9 cellular contexts compared by ENCODE assay signal in the genomic region with DNA sequence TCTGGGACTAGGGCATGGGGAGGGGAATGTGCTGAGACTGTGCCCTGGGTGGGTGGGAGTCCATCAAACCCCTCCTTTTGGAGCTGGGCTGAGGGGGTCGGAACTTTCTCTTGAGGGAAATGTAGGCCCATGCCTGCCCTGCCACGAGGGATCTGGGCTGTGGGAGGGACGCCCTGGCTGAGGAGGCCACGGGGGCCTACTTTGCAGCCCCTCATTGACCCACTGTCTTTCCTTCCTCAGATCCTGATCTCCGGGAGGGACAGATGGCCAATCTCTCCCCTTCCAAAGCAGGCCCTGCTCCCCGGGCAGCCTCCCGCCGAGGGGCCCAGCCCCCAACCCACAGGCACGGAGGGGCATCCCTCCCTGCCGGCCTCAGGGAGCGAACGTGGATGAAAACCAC. TPM values are rescaled to one million over a fixed set of nuclear protein-coding genes. Genes with fewer than 3 reads are reported as not detected.
DNase-seq lines count a peak whose midpoint lies in the region; FAIRE-seq and TF ChIP-seq lines count a peak whose summit lies in the region.
"Had no signal": no experiment of that assay in that cellular context is flagged by ENCODE, and none has a peak within 500 bp of the region (broad histone marks: within the 10 kb centered on the region; RNA-seq: fewer than 3 reads in every experiment).

No MANE protein-coding gene starts in this region.

- no peak for FAIRE-seq in frontal cortex (lab: Jason Lieb, UNC)

- peak overlapping the region; percentile 21 for H3K4me3 ChIP-seq in coronary artery
- H3K4me3 ChIP-seq in muscle layer of colon (ENCODE audit: low read depth in 1 of 2, low read length in 2 of 2): no peak overlapping the region
- H3K4me3 ChIP-seq in suprapubic skin: no peak overlapping the region

- TF ChIP-seq EP300 in suprapubic skin (IDR thresholded peaks at IDR 0.05): no peak

- DNase-seq in NCI-H82 treated with DMSO at 0.1 percent for 48 hours (lab: John Stamatoyannopoulos, UW; ENCODE audit: unreplicated experiment): peak; percentile 22
- no peak for DNase-seq in coronary artery (ENCODE audit: low spot score)
- peak in 1 of 2 donors; percentile 64 for DNase-seq in suprapubic skin (ENCODE audit: low spot score in 2 of 2)
- no peak for DNase-seq in CD1c-positive myeloid dendritic cell (ENCODE audit: extremely low spot score)
- DNase-seq in NCI-H1417 treated with DMSO at 0.1 percent for 48 hours (lab: John Stamatoyannopoulos, UW): no peak
- no peak for DNase-seq in frontal cortex (ENCODE audit: low spot score in 2 of 2)
- DNase-seq in NOMO-1 (lab: John Stamatoyannopoulos, UW; ENCODE audit: unreplicated experiment in 2 of 2): no peak

- H3K9ac ChIP-seq in muscle layer of colon (ENCODE audit: low read length): peak overlapping the region; percentile 81

- TF ChIP-seq CTCF in coronary artery (IDR thresholded peaks at IDR 0.05) (no peak), suprapubic skin (IDR thresholded peaks at IDR 0.05) (no peak)

- H3K9me3 ChIP-seq in muscle layer of colon (ENCODE audit: low read length) (no peaks in the 10 kb centered on the region), suprapubic skin (no peaks in the 10 kb centered on the region)
- H3K9me3 ChIP-seq: neutrophil had no signal

- TF ChIP-seq POLR2A in suprapubic skin (IDR thresholded peaks at IDR 0.05): no peak

- 68% methylated on average over 11 of the region's 12 CpGs for WGBS in suprapubic skin

- H3K36me3 ChIP-seq in muscle layer of colon (ENCODE audit: insufficient read depth, low read length) (peaks cover 27% of the 10 kb centered on the region), suprapubic skin (peaks cover 11% of the 10 kb centered on the region)
- H3K36me3 ChIP-seq: neutrophil had no signal

- H3K4me1 ChIP-seq in muscle layer of colon (ENCODE audit: insufficient read depth, low read length) (peaks cover 32% of the 10 kb centered on the region), suprapubic skin (peaks cover 39% of the 10 kb centered on the region)

- H3K27me3 ChIP-seq in muscle layer of colon (ENCODE audit: control insufficient read depth in 1 of 2, insufficient read depth in 2 of 2, low read length in 2 of 2): no peaks in the 10 kb centered on the region
- H3K27me3 ChIP-seq in suprapubic skin: no peaks in the 10 kb centered on the region

- H3K27ac ChIP-seq in coronary artery: peak overlapping the region; percentile 97 to 99
- peak overlapping the region; percentile 62 for H3K27ac ChIP-seq in muscle layer of colon (ENCODE audit: low read depth, low read length)
- H3K27ac ChIP-seq in suprapubic skin: peak overlapping the region; percentile 88
- H3K27ac ChIP-seq: neutrophil had no signal

RNA-seq across cellular contexts. Expression of gene LOXL1, which starts 25.3 kb away (rescaled TPM):
- 10 to 100 TPM in 1 of 4 donors, 1 to 10 TPM in 3; 4.3 to 12.1 (median 7.3) TPM for total RNA-seq in suprapubic skin
- 2.4 TPM for total RNA-seq in frontal cortex

RNA-seq across cellular contexts. Expression of gene STOML1, which starts 40.5 kb away (rescaled TPM):
- total RNA-seq in suprapubic skin: 10 to 100 TPM in 3 of 4 donors, 1 to 10 TPM in 1; 9.7 to 25.3 (median 10.7) TPM
- total RNA-seq in frontal cortex: 24.1 TPM

RNA-seq across cellular contexts. Expression of gene PML, which starts 42.9 kb away (rescaled TPM):
- total RNA-seq in suprapubic skin (100 to 1,000 TPM in 1 of 4 donors, 10 to 100 TPM in 3; 59.2 to 111 (median 82.5) TPM), frontal cortex (3.7 TPM)

Comparison
In these comparisons a context has a peak if more than half of its experiments do, and no peak if none do; other contexts are left out.
1. RNA of gene PML, which starts 42.9 kb away (total RNA-seq): 59.2 to 111 TPM in suprapubic skin; 3.7 TPM in frontal cortex (single experiment); every median in the first group is over 10 times any median in the second.
2. Peak in every context shown above with its lines, with median percentiles within 50 percentile points of each other: H3K27ac ChIP-seq.